ENCODE assay signal across 31 cellular contexts in genomic region chr14:56815301-56815700, GRCh38. TPM values are rescaled to one million over a fixed set of nuclear protein-coding genes. Genes with fewer than 3 reads are reported as not detected.
"Had no signal": no experiment of that assay in that cellular context is flagged by ENCODE, and none has a peak within 500 bp of the region (broad histone marks: within the 10 kb centered on the region; RNA-seq: fewer than 3 reads in every experiment).

No MANE protein-coding gene starts in this region.

- FAIRE-seq: endometrium, frontal cortex, keratinocyte had no signal

- DNase-seq: colonic mucosa; dermis blood vessel endothelial cell; heart left ventricle; hypothalamus; left ventricle myocardium superior; mesenchymal stem cell; midbrain; spleen; stimulated activated CD4-positive, alpha-beta T cell treated with anti-CD3 and anti-CD28 coated beads, Interleukin-2, amount 100 ng/mL, for 24 hours; stimulated activated CD4-positive, alpha-beta T cell treated with anti-CD3 and anti-CD28 coated beads, Interleukin-4, amount 100 ng/mL, for 4 hours; stimulated activated naive B cell treated with anti-CD40 and anti-IgM and Interleukin-4, amounts not matched to agents 10 μg/mL and 1 μg/mL and 100 μg/mL, for 72 hours; stimulated activated naive CD8-positive, alpha-beta T cell treated with anti-CD3 and anti-CD28 coated beads, Interleukin-15, amount 100 ng/mL, for 72 hours; testis; upper lobe of right lung had no signal

- H3K4me3 Mint-ChIP-seq: nephron; stimulated activated naive B cell treated with anti-CD40 and anti-IgM and Interleukin-4, amounts not matched to agents 10 μg/mL and 1 μg/mL and 100 μg/mL, for 72 hours; stimulated activated naive CD8-positive, alpha-beta T cell treated with anti-CD3 and anti-CD28 coated beads, Interleukin-15, amount 100 ng/mL, for 72 hours had no signal

- ATAC-seq: esophagus mucosa; heart left ventricle; left ventricle myocardium superior; sciatic nerve; stimulated activated naive B cell treated with anti-CD40 and anti-IgM and Interleukin-4, amounts not matched to agents 10 μg/mL and 1 μg/mL and 100 μg/mL, for 72 hours; stimulated activated naive CD8-positive, alpha-beta T cell treated with anti-CD3 and anti-CD28 coated beads, Interleukin-15, amount 100 ng/mL, for 72 hours; upper lobe of right lung had no signal

- H3K36me3 ChIP-seq: colonic mucosa, heart left ventricle, prostate gland, spleen, tibial nerve, upper lobe of right lung, vagina had no signal

- H3K9ac ChIP-seq: parathyroid adenoma had no signal

- H3K4me1 Mint-ChIP-seq: nephron had no signal

- H3K27ac Mint-ChIP-seq: nephron; stimulated activated naive B cell treated with anti-CD40 and anti-IgM and Interleukin-4, amounts not matched to agents 10 μg/mL and 1 μg/mL and 100 μg/mL, for 72 hours; stimulated activated naive CD8-positive, alpha-beta T cell treated with anti-CD3 and anti-CD28 coated beads, Interleukin-15, amount 100 ng/mL, for 72 hours had no signal

- H3K4me1 ChIP-seq: colonic mucosa, parathyroid adenoma, prostate gland, testis, upper lobe of right lung, vagina had no signal

- H3K27me3 ChIP-seq: testis had no signal

- H3K4me3 ChIP-seq: colonic mucosa, heart left ventricle, lung, prostate gland, spleen, testis, tibial nerve, upper lobe of right lung, vagina had no signal

- H3K27ac ChIP-seq: colonic mucosa, heart left ventricle, parathyroid adenoma, prostate gland, spleen, testis, tibial nerve, upper lobe of right lung, vagina had no signal

- H3K9me3 ChIP-seq: colonic mucosa, heart left ventricle, prostate gland, spleen, testis, tibial nerve, upper lobe of right lung, vagina had no signal

RNA-seq across cellular contexts. Expression of gene OTX2, which starts 5.0 kb away (rescaled TPM):
- total RNA-seq: colonic mucosa, dermis blood vessel endothelial cell, esophagus mucosa, fibroblast of lung, glomerular endothelial cell, heart left ventricle, left ventricle myocardium superior, lung, omental fat pad, prostate gland, renal cortical epithelial cell, sciatic nerve, skeletal muscle tissue, spleen, subcutaneous adipose tissue, testis, tibial nerve, upper lobe of right lung, vagina had no signal
- polyA plus RNA-seq: fibroblast of lung, heart left ventricle, keratinocyte, lung, spleen had no signal
